Comparison of ENCODE assay signal across 19 cellular contexts in genomic region chr1:83791821-83792437, GRCh38.
DNase-seq lines count a peak whose midpoint lies in the region; ATAC-seq, FAIRE-seq and TF ChIP-seq lines count a peak whose summit lies in the region.
"Had no signal": no experiment of that assay in that cellular context is flagged by ENCODE, and none has a peak within 500 bp of the region (broad histone marks: within the 10 kb centered on the region; RNA-seq: fewer than 3 reads in every experiment).

No MANE protein-coding gene starts in this region.

- H3K27me3 Mint-ChIP-seq in HFFc6 (ENCODE audit: insufficient read depth) (no peaks in the 10 kb centered on the region), astrocyte (ENCODE audit: low read depth, unreplicated experiment) (no peaks in the 10 kb centered on the region)
- no peaks in the 10 kb centered on the region for H3K27me3 Mint-ChIP-seq in activated T-cell treated with anti-CD3 and anti-CD28 coated beads, Interleukin-2, amount 50 U/mL, for 24 hours
- H3K27me3 Mint-ChIP-seq: dendritic cell treated with granulocyte-macrophage colony-stimulating factor and Interleukin-4, amounts not matched to agents 40 ng/mL and 50 ng/mL, for 4 days had no signal

- H2AFZ ChIP-seq in astrocyte (ENCODE audit: low read depth, low read length): no peak overlapping the region

- H3K4me3 Mint-ChIP-seq in HFFc6 (no peak overlapping the region), astrocyte (ENCODE audit: unreplicated experiment) (no peak overlapping the region)
- H3K4me3 Mint-ChIP-seq in activated T-cell treated with anti-CD3 and anti-CD28 coated beads, Interleukin-2, amount 50 U/mL, for 24 hours: no peak overlapping the region
- H3K4me3 Mint-ChIP-seq: activated T-cell treated with anti-CD3 and anti-CD28 coated beads, Interleukin-2, amount 50 U/mL, for 72 hours; dendritic cell treated with granulocyte-macrophage colony-stimulating factor and Interleukin-4, amounts not matched to agents 40 ng/mL and 50 ng/mL, for 4 days; natural killer cell had no signal

- FAIRE-seq in astrocyte (lab: Jason Lieb, UNC): no peak

- H3K36me3 ChIP-seq in astrocyte (ENCODE audit: insufficient read depth, low read length): no peaks in the 10 kb centered on the region
- no peaks in the 10 kb centered on the region for H3K36me3 ChIP-seq in heart left ventricle
- H3K36me3 ChIP-seq: esophagus squamous epithelium, lower lobe of right lung, suprapubic skin had no signal

- no peaks in the 10 kb centered on the region for H3K79me2 ChIP-seq in astrocyte (ENCODE audit: insufficient read depth, low read length)

- WGBS in heart left ventricle, 4 donors: 94 to 97% (median 96%) methylated on average over 3 of the region's 3 CpGs

- intact Hi-C loops in heart left ventricle (cut with DNase I): no loop called here

- H3K9me3 ChIP-seq in astrocyte (ENCODE audit: insufficient read depth, low read depth, low read length) (no peaks in the 10 kb centered on the region), heart left ventricle (no peaks in the 10 kb centered on the region)
- H3K9me3 ChIP-seq: Caco-2, esophagus squamous epithelium, lower lobe of right lung, suprapubic skin had no signal

- TF ChIP-seq CTCF in HFFc6 (IDR thresholded peaks at IDR 0.05) (no peak), astrocyte (IDR thresholded peaks at IDR 0.05; ENCODE audit: insufficient read depth, low read depth, low read length) (no peak), heart left ventricle (IDR thresholded peaks at IDR 0.05) (no peak)

- H4K20me1 ChIP-seq in astrocyte (ENCODE audit: insufficient read depth, low read length): no peaks in the 10 kb centered on the region

- H3K27ac ChIP-seq in astrocyte (ENCODE audit: low read depth, low read length): no peak overlapping the region
- no peak overlapping the region for H3K27ac ChIP-seq in heart left ventricle
- H3K27ac ChIP-seq: esophagus squamous epithelium, lower lobe of right lung, suprapubic skin had no signal

- H3K27ac Mint-ChIP-seq in HFFc6 (no peak overlapping the region), astrocyte (ENCODE audit: unreplicated experiment) (peak overlapping the region; percentile 77)
- H3K27ac Mint-ChIP-seq in activated T-cell treated with anti-CD3 and anti-CD28 coated beads, Interleukin-2, amount 50 U/mL, for 24 hours: no peak overlapping the region
- H3K27ac Mint-ChIP-seq: activated T-cell treated with anti-CD3 and anti-CD28 coated beads, Interleukin-2, amount 50 U/mL, for 72 hours; dendritic cell treated with granulocyte-macrophage colony-stimulating factor and Interleukin-4, amounts not matched to agents 40 ng/mL and 50 ng/mL, for 4 days; natural killer cell had no signal

- no peaks in the 10 kb centered on the region for H3K4me1 ChIP-seq in astrocyte (ENCODE audit: insufficient read depth, low read length)
- H3K4me1 ChIP-seq in heart left ventricle: no peaks in the 10 kb centered on the region
- H3K4me1 ChIP-seq: Caco-2, esophagus squamous epithelium, lower lobe of right lung, suprapubic skin had no signal

- no peak overlapping the region for H3K9ac ChIP-seq in astrocyte (ENCODE audit: low read length)

- DNase-seq in AG08396 (ENCODE audit: low spot score): peak; percentile 22
- peak; percentile 1 for DNase-seq in HFFc6
- DNase-seq in astrocyte (ENCODE audit: low read depth): peak; percentile 38
- DNase-seq in glomerular visceral epithelial cell (ENCODE audit: extremely low spot score): peak; percentile 8
- DNase-seq in epidermal melanocyte (ENCODE audit: insufficient read length, low spot score): no peak
- DNase-seq in heart left ventricle: no peak
- DNase-seq in activated T-cell treated with anti-CD3 and anti-CD28 coated beads, Interleukin-2, amount 50 U/mL, for 24 hours: no peak
- DNase-seq: ACHN; activated CD4-positive, alpha-beta T cell treated with anti-CD3 and anti-CD28 coated beads, Interleukin-2, amount 50 U/mL, for 4 hours; activated T-cell treated with anti-CD3 and anti-CD28 coated beads, Interleukin-2, amount 50 U/mL, for 72 hours; Caco-2; esophagus squamous epithelium; lower lobe of right lung; natural killer cell; NCI-H1092 treated with DMSO at 0.1 percent for 48 hours; SHP77 had no signal

- ATAC-seq in heart left ventricle: no peak
- ATAC-seq in GM21367 (IDR thresholded peaks at IDR 0.05; ENCODE audit: unreplicated experiment): no peak
- ATAC-seq: lower lobe of right lung, natural killer cell had no signal

- TF ChIP-seq POLR2A in heart left ventricle (IDR thresholded peaks at IDR 0.05): no peak

- H3K36me3 Mint-ChIP-seq in HFFc6 (ENCODE audit: low read depth) (no peaks in the 10 kb centered on the region), astrocyte (ENCODE audit: low read depth, unreplicated experiment) (no peaks in the 10 kb centered on the region)
- no peaks in the 10 kb centered on the region for H3K36me3 Mint-ChIP-seq in activated T-cell treated with anti-CD3 and anti-CD28 coated beads, Interleukin-2, amount 50 U/mL, for 24 hours (ENCODE audit: low read depth)
- H3K36me3 Mint-ChIP-seq: natural killer cell had no signal

- H3K9me3 Mint-ChIP-seq in HFFc6 (no peaks in the 10 kb centered on the region), astrocyte (ENCODE audit: unreplicated experiment) (no peaks in the 10 kb centered on the region)
- no peaks in the 10 kb centered on the region for H3K9me3 Mint-ChIP-seq in activated T-cell treated with anti-CD3 and anti-CD28 coated beads, Interleukin-2, amount 50 U/mL, for 24 hours
- H3K9me3 Mint-ChIP-seq: activated T-cell treated with anti-CD3 and anti-CD28 coated beads, Interleukin-2, amount 50 U/mL, for 72 hours; dendritic cell treated with granulocyte-macrophage colony-stimulating factor and Interleukin-4, amounts not matched to agents 40 ng/mL and 50 ng/mL, for 4 days; natural killer cell had no signal

- no peak overlapping the region for H3K4me3 ChIP-seq in astrocyte (ENCODE audit: insufficient read depth, low read depth, low read length)
- H3K4me3 ChIP-seq in heart left ventricle: no peak overlapping the region
- H3K4me3 ChIP-seq: esophagus squamous epithelium, lower lobe of right lung, suprapubic skin had no signal

- H3K27me3 ChIP-seq in astrocyte (ENCODE audit: insufficient read depth, low read length) (no peaks in the 10 kb centered on the region), heart left ventricle (no peaks in the 10 kb centered on the region)
- H3K27me3 ChIP-seq: esophagus squamous epithelium, suprapubic skin had no signal

- H3K4me2 ChIP-seq in astrocyte (ENCODE audit: low read length): no peak overlapping the region

- H3K4me1 Mint-ChIP-seq in HFFc6 (ENCODE audit: low read depth) (no peaks in the 10 kb centered on the region), astrocyte (ENCODE audit: low read depth, unreplicated experiment) (peaks cover 26% of the 10 kb centered on the region)
- no peaks in the 10 kb centered on the region for H3K4me1 Mint-ChIP-seq in activated T-cell treated with anti-CD3 and anti-CD28 coated beads, Interleukin-2, amount 50 U/mL, for 24 hours (ENCODE audit: low read depth)
- H3K4me1 Mint-ChIP-seq: natural killer cell had no signal

Comparison
In these comparisons a context has a peak if more than half of its experiments do, and no peak if none do; other contexts are left out.
1. DNase-seq: peak in AG08396 (single experiment), HFFc6 (single experiment), astrocyte (single experiment) and glomerular visceral epithelial cell (single experiment); none in epidermal melanocyte (single experiment), heart left ventricle (0 of 5) and activated T-cell treated with anti-CD3 and anti-CD28 coated beads, Interleukin-2, amount 50 U/mL, for 24 hours (single experiment).